8 cellular contexts compared by ENCODE assay signal in the genomic region with DNA sequence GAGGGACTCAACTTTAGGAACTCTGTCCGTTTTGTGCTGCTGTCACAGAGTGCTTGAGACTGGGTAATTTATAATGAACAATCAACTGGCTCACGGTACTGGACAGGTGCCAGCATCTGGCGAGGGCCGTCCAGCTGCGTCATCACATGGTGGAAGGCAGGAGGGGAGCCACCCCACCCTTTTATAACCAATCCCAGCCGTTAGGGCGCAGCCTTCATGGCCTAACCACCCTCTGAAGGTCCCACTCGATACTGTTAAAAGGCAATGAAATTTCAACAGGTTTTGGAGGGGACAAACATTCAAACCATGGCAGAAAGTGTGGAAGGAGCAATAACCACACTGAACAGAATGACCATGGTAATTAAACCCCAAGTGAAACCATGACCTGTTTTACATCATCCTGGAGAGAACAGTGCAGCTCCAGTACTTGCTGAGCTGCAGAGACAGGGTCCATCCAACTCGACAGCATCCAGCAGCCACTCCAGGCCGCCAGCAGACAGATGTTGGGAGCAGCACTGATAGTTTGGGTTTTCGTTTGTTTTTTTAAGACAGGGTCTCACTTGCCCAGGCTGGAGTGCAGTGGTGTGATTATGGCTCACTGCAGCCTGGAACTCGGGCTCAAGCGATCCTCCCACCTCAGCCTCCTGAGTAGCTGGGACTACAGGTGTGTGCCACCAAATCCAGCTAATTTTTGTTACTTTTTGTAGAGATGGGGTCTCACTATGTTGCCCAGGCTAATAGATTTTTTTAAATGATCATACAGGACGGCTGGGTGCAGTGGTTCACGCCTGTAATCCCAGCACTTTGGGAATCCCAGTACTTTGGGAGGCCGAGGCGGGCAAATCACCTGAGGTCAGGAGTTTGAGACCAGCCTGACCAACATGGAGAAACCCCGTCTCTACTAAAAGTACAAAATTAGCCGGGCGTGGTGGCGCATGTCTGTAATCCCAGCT.
A peak's percentile ranks its signal among the peaks of the same experiment; 100 is the strongest.
DNase-seq lines count a peak whose midpoint lies in the region; ATAC-seq and TF ChIP-seq lines count a peak whose summit lies in the region.

No MANE protein-coding gene starts in this region.

- H3K27ac Mint-ChIP-seq in T-helper 1 cell treated with Interleukin-12 subunit alpha and Interleukin-12 subunit beta and Interleukin-4 antibody, amounts not matched to agents 30 μg/mL and 1 μg/mL, for 36 hours = no peak overlapping the region
- peak overlapping the region in 1 of 3 experiments; percentile 61 for H3K27ac Mint-ChIP-seq in nephron

- H3K27ac ChIP-seq in coronary artery = no peak overlapping the region

- no peaks in the 10 kb centered on the region for H3K9me3 Mint-ChIP-seq in T-helper 1 cell treated with Interleukin-12 subunit alpha and Interleukin-12 subunit beta and Interleukin-4 antibody, amounts not matched to agents 30 μg/mL and 1 μg/mL, for 36 hours
- peaks cover 5% of the 10 kb centered on the region for H3K9me3 Mint-ChIP-seq in nephron

- peak overlapping the region; percentile 58 for H3K4me3 Mint-ChIP-seq in T-helper 1 cell treated with Interleukin-12 subunit alpha and Interleukin-12 subunit beta and Interleukin-4 antibody, amounts not matched to agents 30 μg/mL and 1 μg/mL, for 36 hours
- H3K4me3 Mint-ChIP-seq in nephron = peak overlapping the region; percentile 34 to 50 (median 43)

- H3K4me1 Mint-ChIP-seq in T-helper 1 cell treated with Interleukin-12 subunit alpha and Interleukin-12 subunit beta and Interleukin-4 antibody, amounts not matched to agents 30 μg/mL and 1 μg/mL, for 36 hours (ENCODE audit: low read depth) = peaks cover 12% of the 10 kb centered on the region
- H3K4me1 Mint-ChIP-seq in nephron = peaks cover 21% of the 10 kb centered on the region

- no peak for DNase-seq in T-helper 1 cell
- peak; percentile 71 for DNase-seq in NCI-H2196 treated with DMSO at 0.1 percent for 48 hours (lab: John Stamatoyannopoulos, UW; ENCODE audit: unreplicated experiment)
- peak; percentile 72 for DNase-seq in coronary artery (ENCODE audit: low spot score)
- DNase-seq in activated CD4-positive, CD25-positive, alpha-beta regulatory T cell treated with anti-CD3 and anti-CD28 coated beads, Interleukin-2, amount 50 U/mL, for 72 hours = no peak
- DNase-seq in stimulated activated naive CD4-positive, alpha-beta T cell (lab: John Stamatoyannopoulos, UW) = no peak

- H3K4me3 ChIP-seq in coronary artery = peak overlapping the region; percentile 22

- peaks cover 49% of the 10 kb centered on the region for H3K27me3 Mint-ChIP-seq in T-helper 1 cell treated with Interleukin-12 subunit alpha and Interleukin-12 subunit beta and Interleukin-4 antibody, amounts not matched to agents 30 μg/mL and 1 μg/mL, for 36 hours (ENCODE audit: low read depth)
- peaks cover 61% of the 10 kb centered on the region for H3K27me3 Mint-ChIP-seq in nephron (ENCODE audit: low read depth)

- TF ChIP-seq CTCF in coronary artery (IDR thresholded peaks at IDR 0.05) (no peak), nephron (IDR thresholded peaks at IDR 0.05; ENCODE audit: unreplicated experiment in 3 of 3) (no peak)

- no peak for ATAC-seq in HG03457 (IDR thresholded peaks at IDR 0.05; ENCODE audit: unreplicated experiment)

- peaks cover 7% of the 10 kb centered on the region for H3K36me3 Mint-ChIP-seq in T-helper 1 cell treated with Interleukin-12 subunit alpha and Interleukin-12 subunit beta and Interleukin-4 antibody, amounts not matched to agents 30 μg/mL and 1 μg/mL, for 36 hours (ENCODE audit: low read depth)
- peaks cover 6% of the 10 kb centered on the region for H3K36me3 Mint-ChIP-seq in nephron (ENCODE audit: low read depth)

Comparison
In these comparisons a context has a peak if more than half of its experiments do, and no peak if none do; other contexts are left out.
1. DNase-seq: peak in NCI-H2196 treated with DMSO at 0.1 percent for 48 hours (single experiment) and coronary artery (single experiment); none in T-helper 1 cell (0 of 5), activated CD4-positive, CD25-positive, alpha-beta regulatory T cell treated with anti-CD3 and anti-CD28 coated beads, Interleukin-2, amount 50 U/mL, for 72 hours (single experiment) and stimulated activated naive CD4-positive, alpha-beta T cell (0 of 6).